In the genomic region with DNA sequence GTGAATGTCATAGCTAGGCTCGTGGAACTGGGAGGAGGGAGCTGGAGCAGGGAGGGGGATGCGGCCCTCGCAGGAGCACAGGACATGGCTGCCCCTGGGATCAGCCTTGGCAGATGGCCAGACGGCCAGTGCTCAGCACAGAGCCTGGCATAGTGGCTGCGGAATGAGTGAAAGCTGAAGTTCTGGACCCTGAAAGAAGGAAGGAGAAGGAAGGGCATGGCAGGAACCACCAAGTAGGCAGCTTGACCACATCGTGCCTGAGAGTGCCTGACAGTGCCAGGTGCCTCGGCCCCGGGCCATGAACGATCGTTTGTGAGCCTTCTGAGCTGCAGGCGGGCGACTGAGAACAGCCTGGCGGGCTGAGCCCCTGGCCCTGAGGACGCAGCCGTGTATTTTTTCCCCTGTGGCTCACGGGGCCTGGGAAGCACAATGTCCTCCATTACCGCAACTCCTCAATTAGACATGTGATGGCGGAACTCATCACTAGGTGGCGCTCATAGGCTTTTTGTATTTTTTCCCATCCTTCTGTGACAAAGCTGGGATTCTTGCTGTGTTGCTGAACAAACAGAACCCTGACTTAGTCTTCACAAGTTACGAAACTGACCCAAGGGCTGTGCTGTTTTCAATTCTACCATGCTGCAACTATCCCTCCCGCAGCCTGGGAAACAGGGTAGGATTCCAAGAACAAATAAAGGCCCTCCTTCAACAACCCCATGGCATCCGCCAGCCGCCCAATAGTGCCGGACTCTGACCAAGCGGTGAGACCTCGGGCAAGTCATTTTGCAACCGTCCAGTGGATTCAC, we compare ENCODE assay signal across 8 cellular contexts.
A peak's percentile ranks its signal among the peaks of the same experiment; 100 is the strongest.
DNase-seq lines count a peak whose midpoint lies in the region; ATAC-seq lines count a peak whose summit lies in the region.

No MANE protein-coding gene starts in this region.

- DNase-seq in DMS153 (lab: John Stamatoyannopoulos, UW) (peak; percentile 53), NCI-H69 (lab: John Stamatoyannopoulos, UW) (peak; percentile 70), epidermal melanocyte (ENCODE audit: insufficient read length, low spot score) (peak; percentile 81), middle frontal gyrus (ENCODE audit: extremely low spot score, low spot score) (peak; percentile 74)
- DNase-seq in activated CD8-positive, alpha-beta memory T cell treated with anti-CD3 and anti-CD28 coated beads for 24 hours = peak; percentile 78
- peak; percentile 19 for DNase-seq in stimulated activated CD8-positive, alpha-beta memory T cell treated with anti-CD3 and anti-CD28 coated beads, Interleukin-4, amount 100 ng/mL, for 24 hours (ENCODE audit: low read depth)

- peak; percentile 63 for ATAC-seq in HG03442 (IDR thresholded peaks at IDR 0.05; ENCODE audit: unreplicated experiment)
- ATAC-seq in GM19023 (IDR thresholded peaks at IDR 0.05; ENCODE audit: unreplicated experiment) = no peak

Comparison
In these comparisons a context has a peak if more than half of its experiments do, and no peak if none do; other contexts are left out.
1. DNase-seq: peak in every context shown above with its lines; median percentile 81 in epidermal melanocyte; 78 in activated CD8-positive, alpha-beta memory T cell treated with anti-CD3 and anti-CD28 coated beads for 24 hours; 74 in middle frontal gyrus; 70 in NCI-H69; 53 in DMS153; 19 in stimulated activated CD8-positive, alpha-beta memory T cell treated with anti-CD3 and anti-CD28 coated beads, Interleukin-4, amount 100 ng/mL, for 24 hours.